ENCODE assay signal across 8 cellular contexts in the genomic region with DNA sequence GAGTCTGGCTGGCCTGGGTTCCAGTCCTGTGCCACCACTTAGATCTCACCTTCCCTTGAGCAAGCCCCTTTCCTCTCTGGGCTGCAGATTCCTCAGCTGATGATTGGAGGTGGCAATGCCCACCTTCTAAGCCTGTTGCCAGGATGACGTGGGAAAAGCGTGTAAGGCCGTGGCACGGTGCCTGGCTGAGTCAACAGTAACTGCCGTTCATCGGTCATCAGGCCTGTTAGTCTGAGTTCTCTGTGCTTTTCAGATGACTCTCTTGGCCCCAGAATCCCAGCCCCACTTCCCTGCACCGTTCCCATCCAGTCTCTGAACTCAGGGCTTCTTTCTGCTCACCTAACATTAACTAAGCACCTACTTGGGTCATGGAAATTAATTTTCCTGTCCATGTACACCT. TPM values are rescaled to one million over a fixed set of nuclear protein-coding genes. Genes with fewer than 3 reads are reported as not detected.
DNase-seq lines count a peak whose midpoint lies in the region; ATAC-seq, FAIRE-seq and TF ChIP-seq lines count a peak whose summit lies in the region.
"Not testable (repeated sequence)": the region's sequence is repeated elsewhere in the genome, so short reads cannot be mapped to it uniquely, and the experiment has no call there.

No MANE protein-coding gene starts in this region.

- in situ Hi-C loops in K562 (cut with MboI): loop anchor here (5.0 kb wide), 1 partner anchor 322 kb away; no protein-coding TSS in a partner anchor

- H3K9me1 ChIP-seq in K562 (ENCODE audit: control insufficient read depth, insufficient read depth, low read length): not testable (repeated sequence)

- H3K4me1 ChIP-seq in BLaER1 treated with 17β-estradiol and CSF1 and Interleukin-3, amounts not matched to agents 10 nM and 100 nM: peaks cover 27 to 63% (median 52%) of the 10 kb centered on the region in 10 experiments
- H3K4me1 ChIP-seq in SJCRH30; small intestine (ENCODE audit: control insufficient read depth in 2 of 2, insufficient read depth in 1 of 2, low read depth in 1 of 2, low read length in 1 of 2): not testable (repeated sequence)
- H3K4me1 ChIP-seq in K562 (replicated peaks in 1 of 2; ENCODE audit: control insufficient read depth in 2 of 2, insufficient read depth in 2 of 2, low read length in 2 of 2): peaks cover 0 to 21% of the 10 kb centered on the region in 2 experiments; a peak in 3 of 5 replicates

- not testable (repeated sequence) for H2AFZ ChIP-seq in K562 (ENCODE audit: low read depth, low read length)

- H3K9me3 ChIP-seq in BLaER1 treated with 17β-estradiol and CSF1 and Interleukin-3, amounts not matched to agents 10 nM and 100 nM (replicated peaks in 1 of 11); MG63; SJCRH30 (replicated peaks); K562 (replicated peaks; ENCODE audit: control insufficient read depth, insufficient read depth, low read depth, low read length); small intestine (ENCODE audit: control insufficient read depth, low read depth): not testable (repeated sequence)

- peaks cover 0 to 16% (median 0%) of the 10 kb centered on the region in 11 experiments; a peak in 3 of 22 replicates for H3K27me3 ChIP-seq in BLaER1 treated with 17β-estradiol and CSF1 and Interleukin-3, amounts not matched to agents 10 nM and 100 nM
- H3K27me3 ChIP-seq in MG63; SJCRH30; K562 (ENCODE audit: control insufficient read depth in 2 of 2, insufficient read depth in 2 of 2, low read length in 2 of 2); small intestine (ENCODE audit: control insufficient read depth in 2 of 2, insufficient read depth in 2 of 2, low read length in 2 of 2): not testable (repeated sequence)

- peak overlapping the region in 1 of 11 experiments; percentile 53; a peak in 1 of 22 replicates for H3K27ac ChIP-seq in BLaER1 treated with 17β-estradiol and CSF1 and Interleukin-3, amounts not matched to agents 10 nM and 100 nM
- H3K27ac ChIP-seq in SJCRH30: peak overlapping the region; percentile 43
- H3K27ac ChIP-seq in K562 (ENCODE audit: extremely low read depth, low read depth, low read length); small intestine (ENCODE audit: low read depth in 1 of 2, low read length in 1 of 2): not testable (repeated sequence)

- FAIRE-seq in GM19239 (lab: Jason Lieb, UNC): peak; percentile 4
- peak; percentile 54 for FAIRE-seq in K562 (lab: Jason Lieb, UNC)
- FAIRE-seq in small intestine (lab: Jason Lieb, UNC): not testable (repeated sequence)

- ATAC-seq in K562: not testable (repeated sequence)
- ATAC-seq in esophagus mucosa: peak; percentile 47
- peak; percentile 57 for ATAC-seq in left colon

- DNase-seq in GM19239 (ENCODE audit: insufficient read length, low spot score); SJCRH30; K562 (ENCODE audit: extremely low read depth in 1 of 4, low spot score in 3 of 4): not testable (repeated sequence)
- DNase-seq in MG63 (peak; percentile 89), left colon (peak; percentile 57 to 65), small intestine (peak; percentile 26)

- not testable (repeated sequence) for H3K36me3 ChIP-seq in BLaER1 treated with 17β-estradiol and CSF1 and Interleukin-3, amounts not matched to agents 10 nM and 100 nM; MG63; SJCRH30; K562 (ENCODE audit: control insufficient read depth, insufficient read depth, low read length); small intestine (ENCODE audit: control insufficient read depth in 2 of 2, insufficient read depth in 2 of 2, low read length in 2 of 2)

- POLR2A ChIA-PET in K562 (lab: Yijun Ruan, JAX): interaction anchor here (1.2 to 1.5 kb wide), 2 partner anchors 44 to 328 kb away, joined by 4 to 5 read pairs; no protein-coding TSS in a partner anchor

- not testable (repeated sequence) for TF ChIP-seq CTCF in K562 (IDR thresholded peaks at IDR 0.05 in 2 of 3, conservative IDR thresholded peaks at IDR 0.05 in 1 of 3; ENCODE audit: insufficient read depth in 2 of 3, low read depth in 1 of 3, low read length in 3 of 3)

- intact Hi-C loops in K562 (cut with micrococcal nuclease); left colon (cut with DNase I, micrococcal nuclease): not testable (repeated sequence)

- TF ChIP-seq POLR2A in K562 (conservative IDR thresholded peaks at IDR 0.05): not testable (repeated sequence)

- H3K4me3 ChIP-seq in BLaER1 treated with 17β-estradiol and CSF1 and Interleukin-3, amounts not matched to agents 10 nM and 100 nM; MG63; SJCRH30; K562; small intestine (ENCODE audit: low read depth in 1 of 2, low read length in 2 of 2): not testable (repeated sequence)

- peak overlapping the region in 2 of 11 experiments; percentile 0 to 27; a peak in 1 of 22 replicates for H3K9ac ChIP-seq in BLaER1 treated with 17β-estradiol and CSF1 and Interleukin-3, amounts not matched to agents 10 nM and 100 nM
- H3K9ac ChIP-seq in K562 (ENCODE audit: insufficient read depth in 1 of 2, low read depth in 2 of 2, low read length in 2 of 2): not testable (repeated sequence)

- not testable (repeated sequence) for BruUV-seq in K562 (replicated peaks; lab: Mats Ljungman, UMichigan)

- not testable (repeated sequence) for TF ChIP-seq RAD21 in K562 (CRISPR knock-in tag; conservative IDR thresholded peaks at IDR 0.05 in 1 of 2, IDR thresholded peaks at IDR 0.05 in 1 of 2)

- H4K20me1 ChIP-seq in BLaER1 treated with 17β-estradiol and CSF1 and Interleukin-3, amounts not matched to agents 10 nM and 100 nM: peaks cover 0 to 54% (median 35%) of the 10 kb centered on the region in 11 experiments; a peak in 18 of 22 replicates
- H4K20me1 ChIP-seq in K562 (replicated peaks; ENCODE audit: control insufficient read depth, insufficient read depth, low read length): not testable (repeated sequence)

- H3K79me2 ChIP-seq in K562 (ENCODE audit: control insufficient read depth, insufficient read depth, low read length): not testable (repeated sequence)

- CTCF ChIA-PET in K562 (lab: Yijun Ruan, JAX; ENCODE audit: low intra/inter-chr PET ratio): not testable (repeated sequence)

- peak overlapping the region in 10 of 11 experiments; percentile 47 to 85 (median 78); a peak in 19 of 22 replicates for H3K4me2 ChIP-seq in BLaER1 treated with 17β-estradiol and CSF1 and Interleukin-3, amounts not matched to agents 10 nM and 100 nM
- not testable (repeated sequence) for H3K4me2 ChIP-seq in K562 (ENCODE audit: insufficient read depth, low read length)

- TF ChIP-seq EP300 in K562 (IDR thresholded peaks at IDR 0.05; ENCODE audit: low read length): not testable (repeated sequence)

- WGBS in K562 (ENCODE audit: insufficient coverage, low coverage, missing lambda C conversion rate): 45% methylated on average over 7 of the region's 7 CpGs
- 29 to 64% (median 48%) methylated on average over 7 of the region's 7 CpGs for WGBS in small intestine, 3 donors

RNA-seq across cellular contexts. Expression of gene CROCC, which starts 27.3 kb away (rescaled TPM):
- 18.1 and 36.9 TPM in 2 replicates for total RNA-seq in MG63 (2014; rRNA removed; shearing (Covaris generic); ENCODE audit: low replicate concordance)
- total RNA-seq in SJCRH30 (2014; rRNA removed; shearing (Covaris generic)): 12.6 and 19.4 TPM in 2 replicates
- total RNA-seq in K562 (2011; cell fraction: chromatin; rRNA removed; ENCODE audit: low replicate concordance): 51.0 and 132 TPM in 2 replicates
- total RNA-seq in K562 (2011; cell fraction: nucleolus; rRNA removed): 69.0 and 78.0 TPM in 2 replicates
- total RNA-seq in K562 (2011; cell fraction: nucleoplasm; rRNA removed): 84.0 and 111 TPM in 2 replicates
- 6.3 and 9.7 TPM in 2 replicates for total RNA-seq in K562 (2014; rRNA removed)
- total RNA-seq in K562 (2014; rRNA removed; fragmentation: Illumina TruSeq; extraction: Trizol): 1.9 and 3.0 TPM in 2 replicates
- total RNA-seq in K562 (2015; rRNA removed; fragmentation: Illumina TruSeq; extraction: Trizol): 7.3 and 7.6 TPM in 2 replicates
- total RNA-seq in K562 (2021): 9.3 and 10.4 TPM in 2 replicates
- polyA plus RNA-seq in K562 (2011; rRNA removed): 8.6 and 15.2 TPM in 2 replicates
- 5.8 and 6.7 TPM in 2 replicates for polyA plus RNA-seq in K562 (2011; cell fraction: cytosol; rRNA removed)
- 80.5 and 99.7 TPM in 2 replicates for polyA plus RNA-seq in K562 (2011; cell fraction: nucleus; rRNA removed)
- polyA plus RNA-seq in K562 (2012): 10.2 and 16.9 TPM in 2 replicates
- 7.8 and 8.4 TPM in 2 replicates for polyA plus RNA-seq in K562 (2014; fragmentation: Illumina TruSeq; extraction: Trizol)
- under 1 TPM; 0.17 TPM for polyA plus RNA-seq in K562 (2014; fragmentation: Nextera tagmentation; extraction: Ambion mirVana)
- polyA plus RNA-seq in K562 (2014; rRNA removed): 14.4 and 15.4 TPM in 2 replicates
- 5.7 and 7.6 TPM in 2 replicates for polyA minus RNA-seq in K562 (2011; rRNA and poly(A)+ RNA removed)
- 2.3 and 2.7 TPM in 2 replicates for polyA minus RNA-seq in K562 (2011; cell fraction: cytosol; rRNA and poly(A)+ RNA removed)
- 14.9 and 19.0 TPM in 2 replicates for polyA minus RNA-seq in K562 (2011; cell fraction: nucleus; rRNA and poly(A)+ RNA removed)
- 15.3 TPM for total RNA-seq in esophagus mucosa
- 10 to 100 TPM; 11.3 to 11.4 TPM for total RNA-seq in left colon
- polyA plus RNA-seq in small intestine: 10 to 100 TPM in 1 of 3 donors, 1 to 10 TPM in 2; 2.7 to 13.3 (median 7.2) TPM

RNA-seq across cellular contexts. Expression of gene MFAP2, which starts 31.4 kb away (rescaled TPM):
- 112 and 123 TPM in 2 replicates for total RNA-seq in MG63 (2014; rRNA removed; shearing (Covaris generic); ENCODE audit: low replicate concordance)
- total RNA-seq in SJCRH30 (2014; rRNA removed; shearing (Covaris generic)): 22.9 and 24.1 TPM in 2 replicates
- not detected in 2 replicates for total RNA-seq in K562 (2011; cell fraction: chromatin; rRNA removed; ENCODE audit: low replicate concordance)
- total RNA-seq in K562 (2011; cell fraction: nucleolus; rRNA removed): not detected in 2 replicates
- not detected in 2 replicates for total RNA-seq in K562 (2011; cell fraction: nucleoplasm; rRNA removed)
- total RNA-seq in K562 (2014; rRNA removed) (not detected in 2 replicates), K562 (2014; rRNA removed; fragmentation: Illumina TruSeq; extraction: Trizol) (not detected in 2 replicates), K562 (2015; rRNA removed; fragmentation: Illumina TruSeq; extraction: Trizol) (not detected in 2 replicates), K562 (2021) (0.31 TPM in 1 of 2 replicates, not detected in the other), esophagus mucosa (5.3 TPM), left colon (1 to 10 TPM; 2.7 to 3.9 TPM)
- polyA plus RNA-seq in K562 (2011; rRNA removed) (not detected in 2 replicates), K562 (2014; fragmentation: Illumina TruSeq; extraction: Trizol) (0.18 TPM in 1 of 2 replicates, not detected in the other), K562 (2014; fragmentation: Nextera tagmentation; extraction: Ambion mirVana) (not detected), K562 (2014; rRNA removed) (not detected in 2 replicates), small intestine (1 to 10 TPM in 2 of 3 donors, not detected in 1; 2.4 to 8.7 TPM)
- polyA plus RNA-seq in K562 (2011; cell fraction: cytosol; rRNA removed): not detected in 2 replicates
- polyA plus RNA-seq in K562 (2011; cell fraction: nucleus; rRNA removed): 0.30 TPM in 1 of 2 replicates, not detected in the other
- polyA plus RNA-seq in K562 (2012): not detected in 2 replicates
- polyA minus RNA-seq in K562 (2011; rRNA and poly(A)+ RNA removed): not detected in 2 replicates
- polyA minus RNA-seq in K562 (2011; cell fraction: cytosol; rRNA and poly(A)+ RNA removed): not detected in 2 replicates
- polyA minus RNA-seq in K562 (2011; cell fraction: nucleus; rRNA and poly(A)+ RNA removed): not detected in 2 replicates

RNA-seq across cellular contexts. Expression of gene RNU1-2, which starts 53.2 kb away (rescaled TPM):
- total RNA-seq in MG63 (2014; rRNA removed; shearing (Covaris generic); ENCODE audit: low replicate concordance): not detected in 2 replicates
- total RNA-seq in SJCRH30 (2014; rRNA removed; shearing (Covaris generic)): under 0.01 TPM in 2 replicates
- total RNA-seq in K562 (2011; cell fraction: chromatin; rRNA removed; ENCODE audit: low replicate concordance): under 0.01 TPM in 2 replicates
- total RNA-seq in K562 (2011; cell fraction: nucleolus; rRNA removed): under 0.01 and 21,200 TPM in 2 replicates
- total RNA-seq in K562 (2011; cell fraction: nucleoplasm; rRNA removed): under 0.01 and 24,158 TPM in 2 replicates
- total RNA-seq in K562 (2014; rRNA removed): under 0.01 TPM in 2 replicates
- 28,565 and 32,823 TPM in 2 replicates for total RNA-seq in K562 (2014; rRNA removed; fragmentation: Illumina TruSeq; extraction: Trizol)
- total RNA-seq in K562 (2015; rRNA removed; fragmentation: Illumina TruSeq; extraction: Trizol): 20,456 and 27,045 TPM in 2 replicates
- 2,231 and 2,538 TPM in 2 replicates for total RNA-seq in K562 (2021)
- 83.9 TPM in 1 of 2 replicates, not detected in the other for polyA plus RNA-seq in K562 (2011; rRNA removed)
- polyA plus RNA-seq in K562 (2011; cell fraction: cytosol; rRNA removed): under 0.01 TPM in 1 of 2 replicates, not detected in the other
- under 0.01 and 1,424 TPM in 2 replicates for polyA plus RNA-seq in K562 (2011; cell fraction: nucleus; rRNA removed)
- 25.1 TPM in 1 of 2 replicates, not detected in the other for polyA plus RNA-seq in K562 (2012)
- polyA plus RNA-seq in K562 (2014; fragmentation: Illumina TruSeq; extraction: Trizol): not detected in 2 replicates
- polyA plus RNA-seq in K562 (2014; fragmentation: Nextera tagmentation; extraction: Ambion mirVana): 1 to 10 TPM in 1 of 2 experiments, not detected in 1; 3.0 TPM
- polyA plus RNA-seq in K562 (2014; rRNA removed): not detected in 2 replicates
- polyA minus RNA-seq in K562 (2011; rRNA and poly(A)+ RNA removed): 10,756 and 20,531 TPM in 2 replicates
- 58,964 and 66,171 TPM in 2 replicates for polyA minus RNA-seq in K562 (2011; cell fraction: cytosol; rRNA and poly(A)+ RNA removed)
- 66,769 and 85,880 TPM in 2 replicates for polyA minus RNA-seq in K562 (2011; cell fraction: nucleus; rRNA and poly(A)+ RNA removed)
- 6,387 TPM for total RNA-seq in esophagus mucosa
- total RNA-seq in left colon: 1,000 to 10,000 TPM; 3,977 to 5,589 TPM
- polyA plus RNA-seq in small intestine: not detected
